In the genomic region with DNA sequence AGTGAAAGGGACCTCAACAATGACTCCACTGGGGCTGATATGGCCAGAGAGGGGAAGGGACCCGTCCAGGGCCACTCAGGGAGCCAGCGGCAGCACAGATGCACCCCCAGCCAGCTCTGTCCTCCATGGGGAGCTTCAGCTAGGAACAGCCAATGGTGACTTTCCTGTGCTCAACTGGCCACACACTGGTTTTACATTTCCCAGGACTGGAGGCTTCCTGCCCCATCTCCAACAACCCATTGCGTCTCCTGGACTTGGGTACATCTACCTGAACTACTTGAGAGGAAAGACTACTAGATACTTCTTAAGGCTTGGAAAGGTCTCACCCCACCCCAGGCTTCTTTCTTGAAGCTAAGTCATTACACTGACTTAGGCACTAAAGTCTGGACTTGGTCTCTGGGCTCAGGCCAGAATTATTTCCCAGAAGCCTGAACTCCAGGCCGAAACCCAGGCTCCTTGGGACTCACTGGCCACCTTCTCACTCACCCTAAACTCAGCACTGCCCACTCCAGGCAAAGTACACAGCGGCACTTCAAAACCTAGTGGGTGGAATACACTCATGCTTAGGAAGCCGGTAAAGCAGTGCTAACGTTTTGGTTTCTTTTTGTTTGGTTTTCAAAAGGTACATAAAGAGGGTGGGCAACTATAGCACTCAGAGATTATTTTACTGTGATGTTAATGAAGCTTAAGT, we compare ENCODE assay signal across 20 cellular contexts. TPM values are rescaled to one million over a fixed set of nuclear protein-coding genes. Genes with fewer than 3 reads are reported as not detected.
DNase-seq lines count a peak whose midpoint lies in the region; ATAC-seq and TF ChIP-seq lines count a peak whose summit lies in the region.
"Had no signal": no experiment of that assay in that cellular context is flagged by ENCODE, and none has a peak within 500 bp of the region (broad histone marks: within the 10 kb centered on the region; RNA-seq: fewer than 3 reads in every experiment).

No MANE protein-coding gene starts in this region.

- no peak for TF ChIP-seq CTCF in heart right ventricle (IDR thresholded peaks at IDR 0.05)
- TF ChIP-seq CTCF in coronary artery (IDR thresholded peaks at IDR 0.05): no peak
- no peak for TF ChIP-seq CTCF in nephron progenitor cell (IDR thresholded peaks at IDR 0.05)
- TF ChIP-seq CTCF in testis (IDR thresholded peaks at IDR 0.05): no peak
- no peak for TF ChIP-seq CTCF in OCI-LY7 (conservative IDR thresholded peaks at IDR 0.05; ENCODE audit: low read length)

- H3K27ac ChIP-seq in heart right ventricle (no peak overlapping the region), coronary artery (no peak overlapping the region), testis (no peak overlapping the region), OCI-LY7 (ENCODE audit: low read depth, low read length, poor library complexity, severe bottlenecking) (no peak overlapping the region)
- H3K27ac ChIP-seq: breast epithelium, right atrium auricular region, SK-N-MC had no signal

- peaks cover 36% of the 10 kb centered on the region for H3K27me3 Mint-ChIP-seq in nephron progenitor cell (ENCODE audit: low read depth, poor library complexity)
- peaks cover 8 to 24% (median 12%) of the 10 kb centered on the region in 3 donors for H3K27me3 Mint-ChIP-seq in immature natural killer cell (ENCODE audit: low read depth in 3 of 3)

- peaks cover 43% of the 10 kb centered on the region for H3K4me1 Mint-ChIP-seq in nephron progenitor cell
- H3K4me1 Mint-ChIP-seq in immature natural killer cell: peaks cover 0 to 3% of the 10 kb centered on the region in 2 donors

- no peaks in the 10 kb centered on the region for H3K9me3 Mint-ChIP-seq in nephron progenitor cell
- H3K9me3 Mint-ChIP-seq in immature natural killer cell: no peaks in the 10 kb centered on the region

- no peak for ATAC-seq in heart right ventricle

- H3K27ac Mint-ChIP-seq in nephron progenitor cell (no peak overlapping the region), immature natural killer cell (no peak overlapping the region)
- H3K27ac Mint-ChIP-seq: CD4-positive, alpha-beta memory T cell had no signal

- CTCF ChIA-PET in OCI-LY7 (lab: Charles Lee; ENCODE audit: unreplicated experiment): no interaction called here

- intact Hi-C loops in cardiac septum (cut with DNase I): no loop called here
- intact Hi-C loops in heart right ventricle (cut with DNase I): no loop called here
- intact Hi-C loops in posterior vena cava (cut with DNase I): no loop called here
- intact Hi-C loops in testis (cut with DNase I; ENCODE audit: low total_unique reads): no loop called here
- intact Hi-C loops in OCI-LY7 (cut with micrococcal nuclease; ENCODE audit: unreplicated experiment): no loop called here

- WGBS in heart right ventricle, 2 donors: 83 to 84% methylated on average over 7 of the region's 7 CpGs
- WGBS in testis, 2 donors: 68 to 70% methylated on average over 7 of the region's 7 CpGs

- H3K9me2 ChIP-seq in OCI-LY7 (ENCODE audit: insufficient read depth, low read length): no peaks in the 10 kb centered on the region

- no peaks in the 10 kb centered on the region for H3K36me3 ChIP-seq in heart right ventricle
- no peaks in the 10 kb centered on the region for H3K36me3 ChIP-seq in testis (ENCODE audit: low read depth, missing control alignments)
- H3K36me3 ChIP-seq in OCI-LY7 (ENCODE audit: insufficient read depth, low read length): no peaks in the 10 kb centered on the region
- H3K36me3 ChIP-seq: breast epithelium, right atrium auricular region had no signal

- peaks cover 0 to 67% (median 57%) of the 10 kb centered on the region in 7 donors for H3K27me3 ChIP-seq in heart right ventricle
- H3K27me3 ChIP-seq in testis: no peaks in the 10 kb centered on the region
- H3K27me3 ChIP-seq: right atrium auricular region had no signal

- H3K4me1 ChIP-seq in heart right ventricle: peaks cover 0 to 6% (median 0%) of the 10 kb centered on the region in 9 donors
- no peaks in the 10 kb centered on the region for H3K4me1 ChIP-seq in testis
- no peaks in the 10 kb centered on the region for H3K4me1 ChIP-seq in OCI-LY7 (ENCODE audit: insufficient read depth, low read length, poor library complexity, severe bottlenecking)
- H3K4me1 ChIP-seq: breast epithelium, right atrium auricular region had no signal

- H3K36me3 Mint-ChIP-seq in nephron progenitor cell (ENCODE audit: low read depth) (no peaks in the 10 kb centered on the region), immature natural killer cell (no peaks in the 10 kb centered on the region)
- H3K36me3 Mint-ChIP-seq: CD4-positive, alpha-beta memory T cell had no signal

- no peak for TF ChIP-seq POLR2A in testis (IDR thresholded peaks at IDR 0.05)

- H3K79me2 ChIP-seq in OCI-LY7 (ENCODE audit: insufficient read depth, low read depth, low read length): no peaks in the 10 kb centered on the region

- no peak overlapping the region for H3K4me2 ChIP-seq in OCI-LY7 (ENCODE audit: low read length)

- H2AFZ ChIP-seq in OCI-LY7 (ENCODE audit: low read length): no peak overlapping the region

- POLR2A ChIA-PET in OCI-LY7 (lab: Charles Lee): no interaction called here

- peak; percentile 22 for DNase-seq in cardiac septum (ENCODE audit: low spot score)
- no peak for DNase-seq in heart right ventricle
- DNase-seq in coronary artery (ENCODE audit: low spot score): no peak
- DNase-seq in nephron progenitor cell: no peak
- DNase-seq in posterior vena cava (ENCODE audit: low spot score): no peak
- no peak for DNase-seq in immature natural killer cell
- no peak for DNase-seq in testis
- DNase-seq in OCI-LY7 (ENCODE audit: low spot score): no peak
- DNase-seq: activated CD4-positive, CD25-positive, alpha-beta regulatory T cell treated with anti-CD3 and anti-CD28 coated beads, Interleukin-2, amount 50 U/mL, for 72 hours; activated CD8-positive, alpha-beta memory T cell treated with anti-CD3 and anti-CD28 coated beads for 24 hours; activated T-cell treated with anti-CD3 and anti-CD28 coated beads, Interleukin-2, amount 50 U/mL, for 48 hours; CD4-positive, alpha-beta memory T cell; DND-41; Karpas-422; NCI-H2107; T-helper 9 cell had no signal

- H3K4me3 ChIP-seq in heart right ventricle (no peak overlapping the region), coronary artery (peak overlapping the region; percentile 70), testis (no peak overlapping the region), OCI-LY7 (ENCODE audit: low read depth, low read length, poor library complexity, severe bottlenecking) (no peak overlapping the region)
- H3K4me3 ChIP-seq: breast epithelium, right atrium auricular region had no signal

- no TSS peak for BruUV-seq in OCI-LY7 (replicated peaks; lab: Mats Ljungman, UMichigan)

- H4K20me1 ChIP-seq in OCI-LY7 (ENCODE audit: insufficient read depth, low read length): no peaks in the 10 kb centered on the region

- H3K4me3 Mint-ChIP-seq in nephron progenitor cell (peak overlapping the region; percentile 65), immature natural killer cell (no peak overlapping the region)

- no peaks in the 10 kb centered on the region for H3K9me3 ChIP-seq in heart right ventricle
- no peaks in the 10 kb centered on the region for H3K9me3 ChIP-seq in testis
- H3K9me3 ChIP-seq in OCI-LY7 (ENCODE audit: low read length): no peaks in the 10 kb centered on the region
- H3K9me3 ChIP-seq: breast epithelium, right atrium auricular region had no signal

RNA-seq across cellular contexts. Expression of a gene that starts 1.6 kb away (rescaled TPM):
- 0.30 TPM for total RNA-seq in cardiac septum
- not detected for total RNA-seq in heart right ventricle
- polyA plus RNA-seq in heart right ventricle: not detected
- total RNA-seq in posterior vena cava: 1 to 10 TPM; 2.7 to 5.5 TPM
- polyA plus RNA-seq in immature natural killer cell: not detected
- 10 to 100 TPM; 18.0 to 18.4 TPM for total RNA-seq in testis
- polyA plus RNA-seq in testis (ENCODE audit: insufficient read depth, low read depth, low replicate concordance): 5.8 TPM
- total RNA-seq in OCI-LY7 (2014; rRNA removed; shearing (Covaris generic)): not detected in 2 replicates
- total RNA-seq in OCI-LY7 (2022): not detected in 2 replicates
- total RNA-seq: breast epithelium; CD4-positive, alpha-beta memory T cell; mononuclear cell had no signal
- polyA plus RNA-seq: CD4-positive, alpha-beta memory T cell had no signal

RNA-seq across cellular contexts. Expression of a gene that starts 30.2 kb away (rescaled TPM):
- total RNA-seq in cardiac septum (21.0 TPM), heart right ventricle (10 to 100 TPM; 12.1 to 30.2 (median 18.9) TPM), posterior vena cava (100 to 1,000 TPM; 200 to 217 TPM), testis (10 to 100 TPM; 42.4 to 71.7 TPM), OCI-LY7 (2022) (5.8 and 8.6 TPM in 2 replicates)
- polyA plus RNA-seq in heart right ventricle (10 to 100 TPM in 1 of 2 donors, 1 to 10 TPM in 1; 4.0 to 15.7 TPM), immature natural killer cell (10 to 100 TPM in 2 of 3 donors, 1 to 10 TPM in 1; 8.8 to 14.2 (median 10.9) TPM), testis (ENCODE audit: insufficient read depth, low read depth, low replicate concordance) (42.2 TPM)
- total RNA-seq in OCI-LY7 (2014; rRNA removed; shearing (Covaris generic)): 0.32 and 1.3 TPM in 2 replicates
